18 cellular contexts compared by ENCODE assay signal in genomic region chr1:73639494-73639893, GRCh38.
"Had no signal": no experiment of that assay in that cellular context is flagged by ENCODE, and none has a peak within 500 bp of the region (broad histone marks: within the 10 kb centered on the region; RNA-seq: fewer than 3 reads in every experiment).

No MANE protein-coding gene starts in this region.

- H3K4me1 ChIP-seq: colonic mucosa, esophagus muscularis mucosa, foreskin keratinocyte, gastroesophageal sphincter, heart right ventricle, left lung, lower lobe of right lung had no signal

- H3K9me3 ChIP-seq: colonic mucosa, esophagus muscularis mucosa, gastroesophageal sphincter, heart right ventricle, left lung, lower lobe of right lung had no signal

- FAIRE-seq: endothelial cell of umbilical vein, frontal cortex, islet of Langerhans, keratinocyte had no signal

- H3K27ac ChIP-seq: colonic mucosa, esophagus muscularis mucosa, foreskin keratinocyte, gastroesophageal sphincter, heart right ventricle, left lung, lower lobe of right lung had no signal

- H3K4me3 ChIP-seq: colonic mucosa, esophagus muscularis mucosa, gastroesophageal sphincter, heart right ventricle, left lung, lower lobe of right lung had no signal

- ATAC-seq: foreskin keratinocyte; gastroesophageal sphincter; heart right ventricle; left cardiac atrium; left lung; left ventricle myocardium superior; lower lobe of right lung; naive thymus-derived CD4-positive, alpha-beta T cell had no signal

- H3K36me3 ChIP-seq: colonic mucosa, esophagus muscularis mucosa, gastroesophageal sphincter, heart right ventricle, left lung, lower lobe of right lung had no signal

- H3K27me3 ChIP-seq: colonic mucosa, esophagus muscularis mucosa, foreskin keratinocyte, gastroesophageal sphincter, heart right ventricle, left lung had no signal

- DNase-seq: colonic mucosa; cortex of kidney; effector CD8-positive, alpha-beta T cell; foreskin keratinocyte; heart right ventricle; hippocampal formation; left cardiac atrium; left lung; left ventricle myocardium superior; lower lobe of right lung; mesenchymal stem cell; naive thymus-derived CD4-positive, alpha-beta T cell had no signal
